In genomic region chr2:96144481-96145027, GRCh38 we compare ENCODE assay signal across 1 cellular context.
TF ChIP-seq lines count a peak whose summit lies in the region.

No MANE protein-coding gene starts in this region.

TF ChIP-seq in IMR-90, 13 proteins besides CTCF, POLR2A, EP300 and RAD21:
- TF ChIP-seq BHLHE40 (IDR thresholded peaks at IDR 0.05; ENCODE audit: low read depth, low read length) (no peak), ELK1 (IDR thresholded peaks at IDR 0.05; ENCODE audit: borderline replicate concordance, low read depth, low read length) (no peak), NFE2L2 (IDR thresholded peaks at IDR 0.05; ENCODE audit: low read depth, low read length) (no peak), FOS (IDR thresholded peaks at IDR 0.05; ENCODE audit: low read depth, low read length) (no peak), CEBPB (IDR thresholded peaks at IDR 0.05; ENCODE audit: low read depth, low read length) (no peak), MAFK (IDR thresholded peaks at IDR 0.05; ENCODE audit: low read depth, low read length) (no peak), MXI1 (IDR thresholded peaks at IDR 0.05; ENCODE audit: borderline replicate concordance, low read depth, low read length) (no peak)
